In genomic region chr7:129780257-129781127, GRCh38 we compare ENCODE assay signal across 8 cellular contexts.
DNase-seq lines count a peak whose midpoint lies in the region; ATAC-seq and TF ChIP-seq lines count a peak whose summit lies in the region.

No MANE protein-coding gene starts in this region.

- CTCF ChIA-PET in mammary epithelial cell (lab: Charles Lee; ENCODE audit: low non-redundant PET), result interaction anchor here (0.6 to 1.1 kb wide), 2 partner anchors 45 to 79 kb away, joined by 4 to 20 read pairs; no protein-coding TSS in a partner anchor

- H3K9ac ChIP-seq in mammary epithelial cell (ENCODE audit: insufficient read depth, low read length), result peak overlapping the region; percentile 41

- H3K27ac ChIP-seq in VCaP (peak overlapping the region; percentile 84), mammary epithelial cell (ENCODE audit: insufficient read depth, low read depth, low read length) (peak overlapping the region; percentile 33)

- H3K79me2 ChIP-seq in mammary epithelial cell (ENCODE audit: insufficient read depth, low read length), result peaks cover 32% of the 10 kb centered on the region

- H4K20me1 ChIP-seq in mammary epithelial cell (ENCODE audit: insufficient read depth, low read length), result no peaks in the 10 kb centered on the region

- no TSS peak for BruUV-seq in mammary epithelial cell (replicated peaks; lab: Mats Ljungman, UMichigan)

- peak; percentile 36 for ATAC-seq in GM21619 (IDR thresholded peaks at IDR 0.05; ENCODE audit: unreplicated experiment)

- H3K9me3 ChIP-seq in mammary epithelial cell (replicated peaks; ENCODE audit: insufficient read depth, low read length), result no peaks in the 10 kb centered on the region

- in situ Hi-C loops in mammary epithelial cell (cut with MboI; ENCODE audit: low sequenced_read_pairs in 2 of 2), result no loop called here

- intact Hi-C loops in mammary epithelial cell (cut with micrococcal nuclease), result no loop called here

- DNase-seq in AG20443 (ENCODE audit: low spot score), result peak; percentile 63
- peak; percentile 75 for DNase-seq in NCI-H187 treated with DMSO at 0.1 percent for 48 hours (lab: John Stamatoyannopoulos, UW)
- DNase-seq in mammary epithelial cell, result peak; percentile 90
- peak; percentile 66 for DNase-seq in mucosa of gallbladder (ENCODE audit: low spot score)
- DNase-seq in stimulated activated CD8-positive, alpha-beta memory T cell treated with anti-CD3 and anti-CD28 coated beads, Interleukin-4, amount 100 ng/mL, for 4 hours (ENCODE audit: low read depth in 2 of 2, low spot score in 1 of 2), result peak; percentile 49 to 71
- DNase-seq in SKM-1 treated with dmso at 0.1 percent for 144 hours (lab: John Stamatoyannopoulos, UW; ENCODE audit: unreplicated experiment), result no peak

- H3K4me3 ChIP-seq in mammary epithelial cell (replicated peaks in 1 of 3; ENCODE audit: insufficient read depth in 1 of 3, low read depth in 2 of 3, low read length in 3 of 3), result peak overlapping the region; percentile 45 to 97 (median 70)

- dilution Hi-C loops in mammary epithelial cell (cut with HindIII; ENCODE audit: low sequenced_read_pairs), result no loop called here

- peak overlapping the region; percentile 89 for H2AFZ ChIP-seq in mammary epithelial cell (ENCODE audit: low read depth, low read length)

- peaks cover 9% of the 10 kb centered on the region for H3K4me1 ChIP-seq in mammary epithelial cell (ENCODE audit: insufficient read depth, low read length)

- no peaks in the 10 kb centered on the region for H3K36me3 ChIP-seq in mammary epithelial cell (ENCODE audit: insufficient read depth, low read length)

- TF ChIP-seq CTCF in VCaP (conservative IDR thresholded peaks at IDR 0.05) (no peak), mammary epithelial cell (conservative IDR thresholded peaks at IDR 0.05 in 1 of 2, IDR thresholded peaks at IDR 0.05 in 1 of 2; ENCODE audit: extremely low read depth in 1 of 2, insufficient read depth in 1 of 2, low read depth in 1 of 2, low read length in 2 of 2) (no peak)

- peaks cover 34% of the 10 kb centered on the region for H3K27me3 ChIP-seq in mammary epithelial cell (ENCODE audit: insufficient read depth, low read length)

- 10% methylated on average over 4 of the region's 72 CpGs for WGBS in mammary epithelial cell (ENCODE audit: low coverage, missing lambda C conversion rate)

- peak overlapping the region; percentile 98 for H3K4me2 ChIP-seq in mammary epithelial cell (ENCODE audit: insufficient read depth, low read depth, low read length)
